1 cellular context compared by ENCODE assay signal in genomic region chr15:89750560-89751542, GRCh38.
TF ChIP-seq lines count a peak whose summit lies in the region.

TSS of gene MESP1 (minus strand) at chr15:89751249. CDS start at chr15:89751231, 18 bp downstream.

TF ChIP-seq in K562, 482 proteins besides CTCF, POLR2A, EP300 and RAD21 (continued from another document and continues in another):
- TF ChIP-seq FOXP4 (CRISPR knock-in tag; IDR thresholded peaks at IDR 0.05; ENCODE audit: borderline replicate concordance) (no peak), ZBTB1 (CRISPR knock-in tag; IDR thresholded peaks at IDR 0.05; ENCODE audit: borderline replicate concordance, low read depth) (no peak; the same call in 1 of the 2 replicates), MGA (IDR thresholded peaks at IDR 0.05) (peak; percentile 90), ZNF76 (CRISPR knock-in tag; IDR thresholded peaks at IDR 0.05; ENCODE audit: borderline replicate concordance) (no peak), CBX8 (IDR thresholded peaks at IDR 0.05; ENCODE audit: borderline replicate concordance, extremely low read depth, low read depth, low read length, poor library complexity, severe bottlenecking) (no peak), LEF1 (IDR thresholded peaks at IDR 0.05) (no peak), SMARCC2 (IDR thresholded peaks at IDR 0.05; ENCODE audit: low read depth) (no peak), ATF3 (IDR thresholded peaks at IDR 0.05) (no peak), ATF3 (CRISPR knock-in tag; conservative IDR thresholded peaks at IDR 0.05) (no peak), ZNF24 (IDR thresholded peaks at IDR 0.05) (0 out of 2 replicates have a peak, but pooled peaks have one; percentile 30), PATZ1 (CRISPR knock-in tag; IDR thresholded peaks at IDR 0.05; ENCODE audit: borderline replicate concordance) (no peak), ZNF644 (tag; IDR thresholded peaks at IDR 0.05; ENCODE audit: low read depth) (no peak), ZKSCAN8 (CRISPR knock-in tag; IDR thresholded peaks at IDR 0.05) (no peak), SFPQ (IDR thresholded peaks at IDR 0.05; ENCODE audit: low read depth, low read length) (no peak), CREB3L1 (IDR thresholded peaks at IDR 0.05; ENCODE audit: borderline replicate concordance, low read depth) (peak; percentile 40; the same call in 1 of the 2 replicates), TSC22D4 (tag; IDR thresholded peaks at IDR 0.05) (no peak), FOXP1 (CRISPR knock-in tag; IDR thresholded peaks at IDR 0.05) (peak; percentile 91; the same call in 1 of the 2 replicates), HINFP (tag; conservative IDR thresholded peaks at IDR 0.05; ENCODE audit: low read depth) (no peak), NONO (IDR thresholded peaks at IDR 0.05; ENCODE audit: low read depth in 2 of 2, low read length in 1 of 2) (peak; percentile 22 to 74; a peak in 3 of 4 replicates), BCOR (IDR thresholded peaks at IDR 0.05) (no peak), ILK (tag; IDR thresholded peaks at IDR 0.05; ENCODE audit: borderline replicate concordance, low read depth) (no peak), ZBTB43 (CRISPR knock-in tag; IDR thresholded peaks at IDR 0.05) (no peak), DACH1 (IDR thresholded peaks at IDR 0.05; ENCODE audit: partially characterized antibody) (no peak), ZNF354B (CRISPR knock-in tag; IDR thresholded peaks at IDR 0.05) (no peak), TEAD2 (tag; IDR thresholded peaks at IDR 0.05) (no peak), ELK1 (CRISPR knock-in tag; IDR thresholded peaks at IDR 0.05) (no peak)
